In the genomic region with DNA sequence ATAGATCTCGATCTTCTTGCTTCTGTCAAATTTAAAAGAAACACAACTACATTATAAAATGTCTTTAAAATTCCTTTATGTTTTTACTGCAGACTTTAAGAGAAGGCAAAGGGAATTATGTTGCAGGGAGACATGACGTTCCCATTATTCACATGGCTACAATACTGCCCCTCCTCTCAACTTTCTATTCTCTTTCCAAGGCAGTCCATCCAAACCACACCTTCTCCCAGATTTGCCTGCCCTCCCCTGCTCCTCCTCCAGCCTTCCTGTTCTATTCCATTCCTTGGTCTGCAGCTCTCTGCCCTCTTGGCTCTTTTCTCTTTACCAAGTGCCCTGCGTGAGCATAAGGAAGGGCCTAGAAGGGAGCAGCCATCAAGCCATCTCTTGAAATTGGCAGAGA, we compare ENCODE assay signal across 2 cellular contexts.
TF ChIP-seq lines count a peak whose summit lies in the region.

No MANE protein-coding gene starts in this region.

TF ChIP-seq in HepG2, 621 proteins besides CTCF, POLR2A, EP300 and RAD21:
- TF ChIP-seq ZNF3 (CRISPR knock-in tag; IDR thresholded peaks at IDR 0.05), result no peak
- TF ChIP-seq FIP1L1 (IDR thresholded peaks at IDR 0.05; ENCODE audit: borderline replicate concordance, insufficient read depth, low read depth, low read length), result no peak
- TF ChIP-seq, protein P1, sequence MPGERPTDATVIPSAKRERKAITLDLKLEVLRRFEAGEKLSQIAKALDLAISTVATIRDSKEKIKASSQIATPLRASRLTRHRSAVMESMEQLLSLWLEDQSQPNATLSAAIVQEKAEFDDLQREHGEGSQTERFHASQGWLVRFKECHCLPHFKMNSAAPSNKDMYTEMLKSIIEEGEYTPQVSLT (CRISPR knock-in tag; IDR thresholded peaks at IDR 0.05; ENCODE audit: borderline replicate concordance, low read depth), result no peak
- no peak for TF ChIP-seq ZNF331 (CRISPR knock-in tag; IDR thresholded peaks at IDR 0.05)
- TF ChIP-seq, protein P2, sequence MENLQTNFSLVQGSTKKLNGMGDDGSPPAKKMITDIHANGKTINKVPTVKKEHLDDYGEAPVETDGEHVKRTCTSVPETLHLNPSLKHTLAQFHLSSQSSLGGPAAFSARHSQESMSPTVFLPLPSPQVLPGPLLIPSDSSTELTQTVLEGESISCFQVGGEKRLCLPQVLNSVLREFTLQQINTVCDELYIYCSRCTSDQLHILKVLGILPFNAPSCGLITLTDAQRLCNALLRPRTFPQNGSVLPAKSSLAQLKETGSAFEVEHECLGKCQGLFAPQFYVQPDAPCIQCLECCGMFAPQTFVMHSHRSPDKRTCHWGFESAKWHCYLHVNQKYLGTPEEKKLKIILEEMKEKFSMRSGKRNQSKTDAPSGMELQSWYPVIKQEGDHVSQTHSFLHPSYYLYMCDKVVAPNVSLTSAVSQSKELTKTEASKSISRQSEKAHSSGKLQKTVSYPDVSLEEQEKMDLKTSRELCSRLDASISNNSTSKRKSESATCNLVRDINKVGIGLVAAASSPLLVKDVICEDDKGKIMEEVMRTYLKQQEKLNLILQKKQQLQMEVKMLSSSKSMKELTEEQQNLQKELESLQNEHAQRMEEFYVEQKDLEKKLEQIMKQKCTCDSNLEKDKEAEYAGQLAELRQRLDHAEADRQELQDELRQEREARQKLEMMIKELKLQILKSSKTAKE (CRISPR knock-in tag; IDR thresholded peaks at IDR 0.05; ENCODE audit: borderline replicate concordance), result no peak
TF ChIP-seq in HepG2: peak in this region for 0.

TF ChIP-seq in K562, 482 proteins besides CTCF, POLR2A, EP300 and RAD21:
- no peak for TF ChIP-seq ARHGAP35 (IDR thresholded peaks at IDR 0.05; ENCODE audit: partially characterized antibody)
- no peak for TF ChIP-seq ZNF583 (CRISPR knock-in tag; IDR thresholded peaks at IDR 0.05)
TF ChIP-seq in K562: peak in this region for 0.
